Comparison of ENCODE assay signal across 7 cellular contexts in genomic region chr9:27572566-27572917, GRCh38. TPM values are rescaled to one million over a fixed set of nuclear protein-coding genes. Genes with fewer than 3 reads are reported as not detected.
A peak's percentile ranks its signal among the peaks of the same experiment; 100 is the strongest.
DNase-seq lines count a peak whose midpoint lies in the region; ATAC-seq lines count a peak whose summit lies in the region.

No MANE protein-coding gene starts in this region.

- H3K36me3 Mint-ChIP-seq in stimulated activated naive B cell treated with anti-CD40 and anti-IgM and Interleukin-4, amounts not matched to agents 10 μg/mL and 1 μg/mL and 100 μg/mL, for 72 hours = peaks cover 0 to 3% of the 10 kb centered on the region in 2 donors

- peaks cover 8 to 21% of the 10 kb centered on the region in 2 donors for H3K4me1 Mint-ChIP-seq in stimulated activated naive B cell treated with anti-CD40 and anti-IgM and Interleukin-4, amounts not matched to agents 10 μg/mL and 1 μg/mL and 100 μg/mL, for 72 hours

- DNase-seq in RPMI7951 (ENCODE audit: low read depth) (peak; percentile 37), cerebellar cortex (ENCODE audit: low spot score) (peak; percentile 67), kidney glomerular epithelial cell (lab: John Stamatoyannopoulos, UW) (peak; percentile 31)
- DNase-seq in stimulated activated naive B cell treated with anti-CD40 and anti-IgM and Interleukin-4, amounts not matched to agents 10 μg/mL and 1 μg/mL and 100 μg/mL, for 72 hours = no peak

- H3K27me3 Mint-ChIP-seq in stimulated activated naive B cell treated with anti-CD40 and anti-IgM and Interleukin-4, amounts not matched to agents 10 μg/mL and 1 μg/mL and 100 μg/mL, for 72 hours = no peaks in the 10 kb centered on the region

- H3K9me3 Mint-ChIP-seq in stimulated activated naive B cell treated with anti-CD40 and anti-IgM and Interleukin-4, amounts not matched to agents 10 μg/mL and 1 μg/mL and 100 μg/mL, for 72 hours = no peaks in the 10 kb centered on the region

- peak overlapping the region; percentile 90 for H3K9ac ChIP-seq in ES-I3 (ENCODE audit: low read depth, low read length)

- peaks cover 6% of the 10 kb centered on the region for H3K4me1 ChIP-seq in ES-I3 (ENCODE audit: insufficient read depth, low read length)

- H3K36me3 ChIP-seq in ES-I3 (ENCODE audit: insufficient read depth, low read length) = no peaks in the 10 kb centered on the region

- H3K9me3 ChIP-seq in ES-I3 (ENCODE audit: control insufficient read depth, insufficient read depth, low read length) = no peaks in the 10 kb centered on the region

- H3K27ac Mint-ChIP-seq in stimulated activated naive B cell treated with anti-CD40 and anti-IgM and Interleukin-4, amounts not matched to agents 10 μg/mL and 1 μg/mL and 100 μg/mL, for 72 hours = peak overlapping the region; percentile 97

- peak overlapping the region; percentile 98 to 99 for H3K4me3 Mint-ChIP-seq in stimulated activated naive B cell treated with anti-CD40 and anti-IgM and Interleukin-4, amounts not matched to agents 10 μg/mL and 1 μg/mL and 100 μg/mL, for 72 hours

- ATAC-seq in GM19452 (IDR thresholded peaks at IDR 0.05; ENCODE audit: unreplicated experiment) (peak; percentile 32), HG03460 (IDR thresholded peaks at IDR 0.05; ENCODE audit: unreplicated experiment) (peak; percentile 30)
- ATAC-seq in stimulated activated naive B cell treated with anti-CD40 and anti-IgM and Interleukin-4, amounts not matched to agents 10 μg/mL and 1 μg/mL and 100 μg/mL, for 72 hours (replicated peaks) = peak; percentile 52 to 60

RNA-seq across cellular contexts. Expression of gene C9orf72, which starts 0.7 kb away (rescaled TPM):
- 2.3 and 2.6 TPM in 2 replicates for total RNA-seq in RPMI7951 (2014; rRNA removed; shearing (Covaris generic))

RNA-seq across cellular contexts. Expression of gene MOB3B, which starts 42.9 kb away (rescaled TPM):
- under 0.01 TPM in 1 of 2 replicates, not detected in the other for total RNA-seq in RPMI7951 (2014; rRNA removed; shearing (Covaris generic))

RNA-seq across cellular contexts. Expression of gene IFNK, which starts 48.5 kb away (rescaled TPM):
- not detected in 2 replicates for total RNA-seq in RPMI7951 (2014; rRNA removed; shearing (Covaris generic))
